Comparison of ENCODE assay signal across 23 cellular contexts in the genomic region with DNA sequence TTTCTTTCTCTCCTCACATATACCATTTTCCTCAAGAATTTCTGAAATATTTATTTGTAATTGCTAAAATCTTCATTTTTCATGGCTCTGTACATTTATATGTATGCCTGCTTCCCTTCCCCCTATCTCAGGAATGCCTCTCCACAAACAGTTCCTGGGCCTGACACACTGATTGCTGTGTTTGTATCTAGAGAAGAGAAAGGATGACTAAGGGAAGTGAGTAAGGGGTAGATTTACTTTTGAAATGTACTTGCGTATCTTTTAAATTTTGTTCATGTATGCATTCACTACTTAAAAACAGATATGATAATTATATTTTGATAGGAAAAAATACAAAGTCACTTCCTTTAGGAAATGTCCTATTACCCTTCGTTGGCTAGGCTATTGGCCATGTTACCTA.
DNase-seq lines count a peak whose midpoint lies in the region; ATAC-seq lines count a peak whose summit lies in the region.
"Had no signal": no experiment of that assay in that cellular context is flagged by ENCODE, and none has a peak within 500 bp of the region (broad histone marks: within the 10 kb centered on the region; RNA-seq: fewer than 3 reads in every experiment).

No MANE protein-coding gene starts in this region.

- DNase-seq in COLO829 (ENCODE audit: low spot score) (peak; percentile 8), M059J (ENCODE audit: low read depth) (peak; percentile 3), dermis blood vessel endothelial cell (peak; percentile 16), kidney tubule cell (ENCODE audit: low spot score) (peak; percentile 19), NCI-H446 (lab: John Stamatoyannopoulos, UW) (no peak), GM03348 (ENCODE audit: low spot score) (no peak)
- DNase-seq: activated CD4-positive, alpha-beta T cell treated with anti-CD3 and anti-CD28 coated beads for 1 hour; activated CD8-positive, alpha-beta memory T cell treated with anti-CD3 and anti-CD28 coated beads for 24 hours; activated naive CD4-positive, alpha-beta T cell treated with Interleukin-2 at 50 U/mL for 16 hours; activated T-cell treated with anti-CD3 and anti-CD28 coated beads, Interleukin-2, amount 50 U/mL, for 4 hours; aorta; effector memory CD8-positive, alpha-beta T cell; foreskin melanocyte; Kasumi-1; naive thymus-derived CD8-positive, alpha-beta T cell; NCI-H1092 treated with DMSO at 0.1 percent for 48 hours; NCI-H2081; NCI-H524 treated with DMSO at 0.1 percent for 48 hours; testis had no signal

- ATAC-seq in activated CD4-positive, CD25-positive, alpha-beta regulatory T cell treated with anti-CD3 and anti-CD28 coated beads, Interleukin-2, amount 50 U/mL, for 24 hours = no peak
- no peak for ATAC-seq in GM21390 (IDR thresholded peaks at IDR 0.05; ENCODE audit: unreplicated experiment)
- ATAC-seq: activated T-cell treated with anti-CD3 and anti-CD28 coated beads, Interleukin-2, amount 50 U/mL, for 4 hours; effector memory CD8-positive, alpha-beta T cell; naive thymus-derived CD8-positive, alpha-beta T cell; sciatic nerve; stimulated activated effector memory CD8-positive, alpha-beta T cell treated with anti-CD3 and anti-CD28 coated beads, Interleukin-12 subunit alpha, Interleukin-12 subunit beta, amount 100 ng/mL, for 72 hours had no signal

Comparison
In these comparisons a context has a peak if more than half of its experiments do, and no peak if none do; other contexts are left out.
1. DNase-seq: peak in COLO829 (single experiment), M059J (single experiment), dermis blood vessel endothelial cell (single experiment) and kidney tubule cell (single experiment); none in NCI-H446 (0 of 2) and GM03348 (single experiment).